In genomic region chr11:57491371-57492061, GRCh38 we compare ENCODE assay signal across 9 cellular contexts. TPM values are rescaled to one million over a fixed set of nuclear protein-coding genes. Genes with fewer than 3 reads are reported as not detected.
DNase-seq lines count a peak whose midpoint lies in the region; ATAC-seq, FAIRE-seq and TF ChIP-seq lines count a peak whose summit lies in the region.
"Had no signal": no experiment of that assay in that cellular context is flagged by ENCODE, and none has a peak within 500 bp of the region (broad histone marks: within the 10 kb centered on the region; RNA-seq: fewer than 3 reads in every experiment).

No MANE protein-coding gene starts in this region.

- H3K4me1 ChIP-seq in ascending aorta (no peaks in the 10 kb centered on the region), left lung (peaks cover 0 to 10% of the 10 kb centered on the region in 2 donors), upper lobe of right lung (no peaks in the 10 kb centered on the region)

- no peaks in the 10 kb centered on the region for H3K9me3 ChIP-seq in ascending aorta
- H3K9me3 ChIP-seq in left lung, result no peaks in the 10 kb centered on the region
- no peaks in the 10 kb centered on the region for H3K9me3 ChIP-seq in upper lobe of right lung

- DNase-seq in GM12891 (ENCODE audit: insufficient read length, low spot score), result no peak
- DNase-seq in RWPE1 (ENCODE audit: low spot score), result no peak
- DNase-seq in ascending aorta (ENCODE audit: low spot score in 2 of 2), result no peak
- DNase-seq in left lung, result no peak
- DNase-seq in upper lobe of right lung, result peak; percentile 72
- DNase-seq in HPDE6-E6E7 (ENCODE audit: extremely low spot score), result no peak
- DNase-seq in GM19239 (ENCODE audit: insufficient read length, low spot score), result no peak

- CTCF ChIA-PET in RWPE1 (lab: Yijun Ruan, JAX), result interaction anchor here (0.6 to 1.3 kb wide), 5 partner anchors 9 to 35 kb away, joined by 3 to 5 read pairs (median 4); partner anchors contain the start of gene SLC43A1

- FAIRE-seq in GM12891 (lab: Jason Lieb, UNC) (peak; percentile 52), GM19239 (lab: Jason Lieb, UNC) (no peak)

- H3K36me3 ChIP-seq in ascending aorta (peaks cover 24 to 43% of the 10 kb centered on the region in 2 donors), left lung (peaks cover 0 to 58% of the 10 kb centered on the region in 2 donors), upper lobe of right lung (peaks cover 30% of the 10 kb centered on the region)

- H3K27me3 ChIP-seq in ascending aorta (no peaks in the 10 kb centered on the region), left lung (no peaks in the 10 kb centered on the region), upper lobe of right lung (no peaks in the 10 kb centered on the region)

- TF ChIP-seq CTCF in 22Rv1 (IDR thresholded peaks at IDR 0.05) (peak; percentile 73), RWPE1 (conservative IDR thresholded peaks at IDR 0.05; ENCODE audit: low read depth) (peak; percentile 31), ascending aorta (IDR thresholded peaks at IDR 0.05) (peak; percentile 20 to 50 (median 37)), left lung (IDR thresholded peaks at IDR 0.05) (peak in 1 of 2 donors; percentile 66), upper lobe of right lung (IDR thresholded peaks at IDR 0.05) (peak; percentile 60)

- POLR2A ChIA-PET in RWPE1 (lab: Yijun Ruan, JAX; ENCODE audit: low non-redundant PET), result interaction anchor here (0.6 to 0.8 kb wide), 3 partner anchors 35 to 353 kb away, joined by 3 read pairs; no protein-coding TSS in a partner anchor

- H3K27ac ChIP-seq in 22Rv1, result no peak overlapping the region
- no peak overlapping the region for H3K27ac ChIP-seq in RWPE1
- H3K27ac ChIP-seq in ascending aorta, result no peak overlapping the region
- no peak overlapping the region for H3K27ac ChIP-seq in left lung
- no peak overlapping the region for H3K27ac ChIP-seq in upper lobe of right lung

- intact Hi-C loops in ascending aorta (cut with DNase I) (loop anchor here (10.0 kb wide), 1 partner anchor 167 kb away; the partner anchor contains the start of gene TNKS1BP1), left lung (cut with DNase I) (loop anchor here in 1 of 2 donors (5.0 kb wide), 1 partner anchor 36 kb away; no protein-coding TSS in a partner anchor), upper lobe of right lung (cut with DNase I) (loop anchor here (5.0 kb wide), 1 partner anchor 36 kb away; no protein-coding TSS in a partner anchor)

- ATAC-seq in left lung (peak; percentile 62), upper lobe of right lung (peak; percentile 76)

- TF ChIP-seq POLR2A in GM12891 (IDR thresholded peaks at IDR 0.05; ENCODE audit: low read depth, low read length), result no peak

- H3K4me3 ChIP-seq in ascending aorta (no peak overlapping the region), left lung (no peak overlapping the region), upper lobe of right lung (no peak overlapping the region)

TF ChIP-seq in GM12891, 5 proteins besides CTCF, POLR2A, EP300 and RAD21:
- TF ChIP-seq POLR2AphosphoS5 (IDR thresholded peaks at IDR 0.05; ENCODE audit: low read depth, low read length) (no peak), PAX5 (IDR thresholded peaks at IDR 0.05; ENCODE audit: insufficient read depth, low read length, severe bottlenecking) (no peak), POU2F2 (IDR thresholded peaks at IDR 0.05; ENCODE audit: low read depth, low read length) (no peak), TAF1 (IDR thresholded peaks at IDR 0.05; ENCODE audit: low read depth, low read length) (no peak), SPI1 (IDR thresholded peaks at IDR 0.05; ENCODE audit: low read depth, low read length) (no peak)
TF ChIP-seq in GM12891: peak in this region for 0.

RNA-seq across cellular contexts. Expression of gene SLC43A1, which starts 24.0 kb away (rescaled TPM):
- 6.2 TPM for polyA plus RNA-seq in GM12891 (2012; ENCODE audit: low read depth, missing spikeins)
- total RNA-seq in ascending aorta, result 18.4 TPM
- total RNA-seq in left lung, result 10 to 100 TPM; 11.8 to 25.3 TPM
- total RNA-seq in upper lobe of right lung, result 12.4 TPM

RNA-seq across cellular contexts. Expression of gene RTN4RL2, which starts 31.2 kb away (rescaled TPM):
- not detected for polyA plus RNA-seq in GM12891 (2012; ENCODE audit: low read depth, missing spikeins)
- total RNA-seq in ascending aorta (0.64 TPM), left lung (1 to 10 TPM; 2.5 to 4.8 TPM), upper lobe of right lung (3.2 TPM)
- total RNA-seq: dermis microvascular lymphatic vessel endothelial cell had no signal

RNA-seq across cellular contexts. Expression of gene TIMM10, which starts 39.0 kb away (rescaled TPM):
- polyA plus RNA-seq in GM12891 (2012; ENCODE audit: low read depth, missing spikeins), result 127 TPM
- total RNA-seq in ascending aorta (not detected), left lung (10 to 100 TPM; 21.7 to 39.6 TPM), upper lobe of right lung (34.7 TPM)

RNA-seq across cellular contexts. Expression of gene SMTNL1, which starts 45.9 kb away (rescaled TPM):
- polyA plus RNA-seq in GM12891 (2012; ENCODE audit: low read depth, missing spikeins), result not detected
- total RNA-seq in ascending aorta (not detected), left lung (not detected), upper lobe of right lung (not detected)
- total RNA-seq: dermis microvascular lymphatic vessel endothelial cell had no signal

Comparison
In these comparisons a context has a peak if more than half of its experiments do, and no peak if none do; other contexts are left out.
1. RNA of gene TIMM10, which starts 39.0 kb away (total RNA-seq): 21.7 to 39.6 TPM in left lung and 34.7 TPM in upper lobe of right lung (single experiment); not detected in ascending aorta (single experiment); every median in the first group is over 10 times any median in the second.